ENCODE assay signal across 8 cellular contexts in the genomic region with DNA sequence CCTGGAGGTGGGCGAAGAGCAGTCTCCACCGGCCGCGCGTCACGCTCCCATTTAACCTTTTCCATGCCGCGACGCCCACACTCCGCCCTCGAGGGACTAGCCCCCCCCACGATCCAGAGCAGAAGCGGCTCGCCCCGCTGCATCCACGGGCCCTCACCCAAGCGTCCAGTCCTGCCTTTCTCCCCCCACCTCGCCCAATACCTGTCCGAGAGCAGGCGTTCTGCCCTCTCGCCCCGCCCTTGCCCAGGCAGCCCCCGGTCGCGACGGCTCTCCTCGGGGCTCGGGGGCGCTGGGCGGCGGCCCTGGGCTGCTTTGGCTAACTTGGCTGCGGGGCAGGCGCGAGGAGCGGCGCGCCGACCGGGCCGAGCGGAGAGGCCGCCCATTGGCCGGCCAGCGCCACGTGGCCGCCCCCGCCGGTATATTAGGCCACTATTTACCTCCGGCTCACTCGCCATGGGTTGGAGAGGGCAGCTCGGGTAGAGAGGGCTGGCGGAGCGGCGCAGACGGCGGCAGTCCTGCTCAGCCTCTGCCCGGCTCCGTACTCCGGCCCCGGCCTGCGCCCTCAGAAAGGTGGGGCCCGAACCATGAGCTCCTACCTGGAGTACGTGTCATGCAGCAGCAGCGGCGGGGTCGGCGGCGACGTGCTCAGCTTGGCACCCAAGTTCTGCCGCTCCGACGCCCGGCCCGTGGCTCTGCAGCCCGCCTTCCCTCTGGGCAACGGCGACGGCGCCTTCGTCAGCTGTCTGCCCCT. TPM values are rescaled to one million over a fixed set of nuclear protein-coding genes. Genes with fewer than 3 reads are reported as not detected.
DNase-seq lines count a peak whose midpoint lies in the region; ATAC-seq and TF ChIP-seq lines count a peak whose summit lies in the region.

A gene (plus strand): TSS at position 451 of the 751 bp plus-strand sequence. CDS start 134 bp downstream, at position 585.

- H3K27ac ChIP-seq in body of pancreas (no peak within 1 kb of the TSS), skeletal muscle tissue (ENCODE audit: low read depth, low read length) (no peak within 1 kb of the TSS)

- H3K9me3 Mint-ChIP-seq in activated naive CD4-positive, alpha-beta T cell treated with anti-CD3 and anti-CD28 coated beads, Interleukin-2, amount 50 U/mL, for 24 hours, result peaks cover 6% of the 10 kb centered on the region

- peak within 1 kb of the TSS; percentile 57 to 71 (median 62) for H3K9ac ChIP-seq in skeletal muscle tissue (ENCODE audit: low read depth in 1 of 3, low read length in 3 of 3)

- H3K4me3 ChIP-seq in body of pancreas (peak within 1 kb of the TSS; percentile 12 to 28), skeletal muscle tissue (ENCODE audit: low read length in 3 of 3) (peak within 1 kb of the TSS; percentile 77 to 82 (median 80))

- intact Hi-C loops in body of pancreas (cut with DNase I), result no loop called here

- TF ChIP-seq CTCF in body of pancreas (IDR thresholded peaks at IDR 0.05), result no peak

- no peaks in the 10 kb centered on the region for H3K36me3 ChIP-seq in body of pancreas (replicated peaks in 1 of 2; ENCODE audit: insufficient read depth in 1 of 2, low read depth in 2 of 2)
- no peaks in the 10 kb centered on the region for H3K36me3 ChIP-seq in skeletal muscle tissue (ENCODE audit: control insufficient read depth in 3 of 3, insufficient read depth in 3 of 3, low read length in 3 of 3)

- peaks cover 4 to 33% of the 10 kb centered on the region in 2 donors for H3K27me3 ChIP-seq in body of pancreas
- peaks cover 33 to 52% (median 42%) of the 10 kb centered on the region in 3 donors for H3K27me3 ChIP-seq in skeletal muscle tissue (ENCODE audit: control insufficient read depth in 3 of 3, insufficient read depth in 3 of 3, low read length in 3 of 3)

- ATAC-seq in body of pancreas, result peak; percentile 76

- no peak within 1 kb of the TSS for H3K27ac Mint-ChIP-seq in activated naive CD4-positive, alpha-beta T cell treated with anti-CD3 and anti-CD28 coated beads, Interleukin-2, amount 50 U/mL, for 24 hours

- peak in 1 of 3 donors; percentile 21 for TF ChIP-seq POLR2A in body of pancreas (IDR thresholded peaks at IDR 0.05)

- DNase-seq in activated naive CD4-positive, alpha-beta T cell treated with Interleukin-2 at 50 U/mL for 16 hours, result no peak
- DNase-seq in NCI-H2171 treated with DMSO at 0.1 percent for 48 hours (lab: John Stamatoyannopoulos, UW), result peak; percentile 57
- DNase-seq in body of pancreas, result peak in 3 of 4 donors; percentile 31 to 57 (median 41)
- DNase-seq in iPS-NIHi7 (ENCODE audit: extremely low spot score), result peak; percentile 80
- no peak for DNase-seq in NOMO-1 treated with DMSO at 0.1 percent for 48 hours (lab: John Stamatoyannopoulos, UW; ENCODE audit: unreplicated experiment)
- DNase-seq in effector CD8-positive, alpha-beta T cell (lab: John Stamatoyannopoulos, UW), result no peak

- H3K36me3 Mint-ChIP-seq in activated naive CD4-positive, alpha-beta T cell treated with anti-CD3 and anti-CD28 coated beads, Interleukin-2, amount 50 U/mL, for 24 hours, result peaks cover 4% of the 10 kb centered on the region

- H3K9me3 ChIP-seq in body of pancreas, result no peaks in the 10 kb centered on the region
- H3K9me3 ChIP-seq in skeletal muscle tissue (ENCODE audit: control insufficient read depth in 3 of 3, low read length in 3 of 3), result no peaks in the 10 kb centered on the region

- H3K4me1 Mint-ChIP-seq in activated naive CD4-positive, alpha-beta T cell treated with anti-CD3 and anti-CD28 coated beads, Interleukin-2, amount 50 U/mL, for 24 hours, result peaks cover 17% of the 10 kb centered on the region

- H3K27me3 Mint-ChIP-seq in activated naive CD4-positive, alpha-beta T cell treated with anti-CD3 and anti-CD28 coated beads, Interleukin-2, amount 50 U/mL, for 24 hours, result peaks cover 58% of the 10 kb centered on the region

- peaks cover 34% of the 10 kb centered on the region for H3K4me1 ChIP-seq in body of pancreas
- peaks cover 13 to 20% (median 14%) of the 10 kb centered on the region in 3 donors for H3K4me1 ChIP-seq in skeletal muscle tissue (ENCODE audit: control insufficient read depth in 3 of 3, insufficient read depth in 3 of 3, low read length in 3 of 3)

- H3K4me3 Mint-ChIP-seq in activated naive CD4-positive, alpha-beta T cell treated with anti-CD3 and anti-CD28 coated beads, Interleukin-2, amount 50 U/mL, for 24 hours, result peak within 1 kb of the TSS; percentile 90

- WGBS in body of pancreas, 2 donors, result 0 to 2% methylated on average over 9 to 62 of the region's 80 CpGs

RNA-seq across cellular contexts. Expression of the gene that starts here (rescaled TPM):
- total RNA-seq in body of pancreas, result under 1 TPM in 1 of 2 donors, not detected in 1; 0.26 TPM
- total RNA-seq in skeletal muscle tissue, result 0.52 TPM

Comparison
In these comparisons a context has a peak if more than half of its experiments do, and no peak if none do; other contexts are left out.
1. Peak in DNase-seq, ATAC-seq and H3K4me3 ChIP-seq in body of pancreas; RNA of the gene not detected or under 1 TPM.
2. DNase-seq: peak in NCI-H2171 treated with DMSO at 0.1 percent for 48 hours (single experiment) and iPS-NIHi7 (single experiment); none in activated naive CD4-positive, alpha-beta T cell treated with Interleukin-2 at 50 U/mL for 16 hours (single experiment), NOMO-1 treated with DMSO at 0.1 percent for 48 hours (single experiment) and effector CD8-positive, alpha-beta T cell (single experiment).